In the genomic region with DNA sequence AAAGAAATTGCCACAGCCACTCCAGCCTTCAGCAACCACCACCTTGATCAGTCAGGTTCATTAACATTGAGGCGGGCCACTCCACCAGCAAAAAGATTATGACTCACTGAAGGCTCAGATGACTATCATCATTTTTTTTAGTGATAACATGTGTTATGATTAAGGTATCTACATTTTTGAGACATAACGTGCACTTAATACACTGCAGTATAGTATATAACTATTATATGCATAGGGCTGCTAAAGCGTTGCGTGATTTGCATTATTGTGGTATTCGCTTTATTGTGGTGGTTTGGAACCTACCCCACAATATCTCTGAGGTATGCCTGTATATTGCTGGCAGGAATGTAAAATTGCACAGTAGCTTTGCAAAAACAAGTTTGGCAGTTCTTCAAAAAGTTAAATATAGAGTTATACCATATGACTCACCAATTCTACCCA, we compare ENCODE assay signal across 1 cellular context.
TF ChIP-seq lines count a peak whose summit lies in the region.

No MANE protein-coding gene starts in this region.

TF ChIP-seq in GM23338, 12 proteins besides CTCF, POLR2A, EP300 and RAD21 (continued from another document):
- no peak for TF ChIP-seq ZNF462 (CRISPR knock-in tag; IDR thresholded peaks at IDR 0.05)
- no peak for TF ChIP-seq EZH2 (IDR thresholded peaks at IDR 0.05; ENCODE audit: low read depth, unreplicated experiment)
- no peak for TF ChIP-seq JUNB (IDR thresholded peaks at IDR 0.05; ENCODE audit: unreplicated experiment)
- TF ChIP-seq REST (IDR thresholded peaks at IDR 0.05; ENCODE audit: unreplicated experiment) = no peak
- no peak for TF ChIP-seq ZNF114 (CRISPR knock-in tag; IDR thresholded peaks at IDR 0.05)
- TF ChIP-seq POLR2AphosphoS5 (IDR thresholded peaks at IDR 0.05; ENCODE audit: low read depth) = no peak
- TF ChIP-seq, protein P1, sequence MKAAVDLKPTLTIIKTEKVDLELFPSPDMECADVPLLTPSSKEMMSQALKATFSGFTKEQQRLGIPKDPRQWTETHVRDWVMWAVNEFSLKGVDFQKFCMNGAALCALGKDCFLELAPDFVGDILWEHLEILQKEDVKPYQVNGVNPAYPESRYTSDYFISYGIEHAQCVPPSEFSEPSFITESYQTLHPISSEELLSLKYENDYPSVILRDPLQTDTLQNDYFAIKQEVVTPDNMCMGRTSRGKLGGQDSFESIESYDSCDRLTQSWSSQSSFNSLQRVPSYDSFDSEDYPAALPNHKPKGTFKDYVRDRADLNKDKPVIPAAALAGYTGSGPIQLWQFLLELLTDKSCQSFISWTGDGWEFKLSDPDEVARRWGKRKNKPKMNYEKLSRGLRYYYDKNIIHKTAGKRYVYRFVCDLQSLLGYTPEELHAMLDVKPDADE (IDR thresholded peaks at IDR 0.05) = no peak
- no peak for TF ChIP-seq ZNF331 (CRISPR knock-in tag; IDR thresholded peaks at IDR 0.05; ENCODE audit: low read depth)
- no peak for TF ChIP-seq NANOG (IDR thresholded peaks at IDR 0.05; ENCODE audit: borderline replicate concordance)
- TF ChIP-seq CREB1 (CRISPR knock-in tag; IDR thresholded peaks at IDR 0.05; ENCODE audit: low read depth) = no peak
